10 cellular contexts compared by ENCODE assay signal in the genomic region with DNA sequence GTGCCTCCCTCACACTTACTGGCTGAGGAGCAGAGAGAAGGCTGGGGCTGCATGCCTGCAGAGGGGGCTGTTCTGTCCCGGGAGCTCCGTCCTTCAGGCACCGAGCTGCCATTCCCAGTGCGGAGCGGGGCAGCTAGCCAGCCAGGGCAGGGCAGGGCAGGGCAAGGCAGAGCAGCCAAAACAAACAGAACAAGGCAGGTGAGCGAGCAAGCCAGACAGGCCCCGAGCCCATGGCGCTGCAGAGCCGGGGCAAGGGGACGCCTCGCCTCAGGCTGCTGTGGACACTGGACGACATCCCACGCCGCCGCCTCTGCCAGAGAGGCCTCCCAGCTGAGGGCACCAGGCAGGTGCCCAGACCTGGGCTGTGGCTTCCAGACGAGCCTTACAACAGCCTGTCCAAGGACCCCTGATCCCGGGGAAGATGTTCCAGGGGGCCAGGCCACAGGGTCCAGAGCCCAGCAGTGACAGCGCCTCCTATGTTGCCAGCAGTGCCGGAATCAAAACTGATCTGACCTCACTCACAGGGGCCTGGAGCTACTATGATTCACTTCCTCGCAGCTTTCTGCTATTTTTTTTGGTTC. TPM values are rescaled to one million over a fixed set of nuclear protein-coding genes. Genes with fewer than 3 reads are reported as not detected.
DNase-seq lines count a peak whose midpoint lies in the region; ATAC-seq and TF ChIP-seq lines count a peak whose summit lies in the region.
"Had no signal": no experiment of that assay in that cellular context is flagged by ENCODE, and none has a peak within 500 bp of the region (broad histone marks: within the 10 kb centered on the region; RNA-seq: fewer than 3 reads in every experiment).

No MANE protein-coding gene starts in this region.

- intact Hi-C loops in heart right ventricle (cut with DNase I) = no loop called here
- intact Hi-C loops in activated T-helper 1 cell treated with anti-CD3 and anti-CD28 coated beads, Interleukin-12 subunit alpha, Interleukin-12 subunit beta, Interleukin-2, Interleukin-4 antibody, amounts not matched to agents 30 ng/mL and 10 ng/mL and 1 ng/mL, durations not matched to agents 14 hours and 24 hours and 36 hours (cut with micrococcal nuclease) = no loop called here

- TF ChIP-seq POLR2A in erythroblast (IDR thresholded peaks at IDR 0.05; ENCODE audit: low read length) = no peak

- peaks cover 0 to 80% (median 0%) of the 10 kb centered on the region in 9 donors for H3K36me3 ChIP-seq in heart right ventricle

- peaks cover 10% of the 10 kb centered on the region for H3K27me3 Mint-ChIP-seq in progenitor cell of endocrine pancreas
- H3K27me3 Mint-ChIP-seq in activated T-helper 1 cell treated with anti-CD3 and anti-CD28 coated beads, Interleukin-12 subunit alpha, Interleukin-12 subunit beta, Interleukin-2, Interleukin-4 antibody, amounts not matched to agents 30 ng/mL and 10 ng/mL and 1 ng/mL, durations not matched to agents 14 hours and 24 hours and 36 hours (ENCODE audit: insufficient read depth) = no peaks in the 10 kb centered on the region

- H3K9me3 ChIP-seq in heart right ventricle = no peaks in the 10 kb centered on the region

- WGBS in heart right ventricle, 2 donors = 75 to 83% methylated on average over 20 of the region's 20 CpGs

- ATAC-seq in heart right ventricle = peak in 7 of 8 donors; percentile 35 to 72 (median 44)
- ATAC-seq: CD8-positive, alpha-beta T cell had no signal

- no peaks in the 10 kb centered on the region for H3K9me3 Mint-ChIP-seq in progenitor cell of endocrine pancreas (ENCODE audit: low read depth)
- no peaks in the 10 kb centered on the region for H3K9me3 Mint-ChIP-seq in activated T-helper 1 cell treated with anti-CD3 and anti-CD28 coated beads, Interleukin-12 subunit alpha, Interleukin-12 subunit beta, Interleukin-2, Interleukin-4 antibody, amounts not matched to agents 30 ng/mL and 10 ng/mL and 1 ng/mL, durations not matched to agents 14 hours and 24 hours and 36 hours
- H3K9me3 Mint-ChIP-seq: CD8-positive, alpha-beta T cell had no signal

- peaks cover 6% of the 10 kb centered on the region for H3K4me1 Mint-ChIP-seq in progenitor cell of endocrine pancreas (ENCODE audit: low read depth)
- no peaks in the 10 kb centered on the region for H3K4me1 Mint-ChIP-seq in activated T-helper 1 cell treated with anti-CD3 and anti-CD28 coated beads, Interleukin-12 subunit alpha, Interleukin-12 subunit beta, Interleukin-2, Interleukin-4 antibody, amounts not matched to agents 30 ng/mL and 10 ng/mL and 1 ng/mL, durations not matched to agents 14 hours and 24 hours and 36 hours (ENCODE audit: low read depth)

- DNase-seq in ELR (ENCODE audit: low read depth) (peak; percentile 80), astrocyte of the hippocampus (ENCODE audit: low read depth, low spot score) (peak; percentile 30), heart right ventricle (peak in 1 of 2 donors; percentile 47), progenitor cell of endocrine pancreas (ENCODE audit: low spot score, unreplicated experiment) (no peak), A172 (ENCODE audit: low spot score) (no peak), NCI-H774 (lab: John Stamatoyannopoulos, UW) (no peak), erythroblast (lab: John Stamatoyannopoulos, UW) (no peak)
- no peak for DNase-seq in activated T-helper 1 cell treated with anti-CD3 and anti-CD28 coated beads, Interleukin-12 subunit alpha, Interleukin-12 subunit beta, Interleukin-2, Interleukin-4 antibody, amounts not matched to agents 30 ng/mL and 10 ng/mL and 1 ng/mL, durations not matched to agents 14 hours and 24 hours and 36 hours (ENCODE audit: low spot score)
- DNase-seq: CD8-positive, alpha-beta T cell; T-helper 1 cell had no signal

- no peak overlapping the region for H3K4me3 Mint-ChIP-seq in progenitor cell of endocrine pancreas (ENCODE audit: low read depth)
- no peak overlapping the region for H3K4me3 Mint-ChIP-seq in activated T-helper 1 cell treated with anti-CD3 and anti-CD28 coated beads, Interleukin-12 subunit alpha, Interleukin-12 subunit beta, Interleukin-2, Interleukin-4 antibody, amounts not matched to agents 30 ng/mL and 10 ng/mL and 1 ng/mL, durations not matched to agents 14 hours and 24 hours and 36 hours
- H3K4me3 Mint-ChIP-seq: CD8-positive, alpha-beta T cell had no signal

- peak in 3 of 9 donors; percentile 13 to 37 (median 23) for TF ChIP-seq CTCF in heart right ventricle (IDR thresholded peaks at IDR 0.05)
- peak; percentile 4 for TF ChIP-seq CTCF in progenitor cell of endocrine pancreas (IDR thresholded peaks at IDR 0.05; ENCODE audit: unreplicated experiment)

- peak overlapping the region in 3 of 10 donors; percentile 25 to 45 (median 31) for H3K27ac ChIP-seq in heart right ventricle

- no peak overlapping the region for H3K27ac Mint-ChIP-seq in progenitor cell of endocrine pancreas
- no peak overlapping the region for H3K27ac Mint-ChIP-seq in activated T-helper 1 cell treated with anti-CD3 and anti-CD28 coated beads, Interleukin-12 subunit alpha, Interleukin-12 subunit beta, Interleukin-2, Interleukin-4 antibody, amounts not matched to agents 30 ng/mL and 10 ng/mL and 1 ng/mL, durations not matched to agents 14 hours and 24 hours and 36 hours

- H3K36me3 Mint-ChIP-seq in progenitor cell of endocrine pancreas (ENCODE audit: insufficient read depth) = peaks cover 7% of the 10 kb centered on the region
- peaks cover 16% of the 10 kb centered on the region for H3K36me3 Mint-ChIP-seq in activated T-helper 1 cell treated with anti-CD3 and anti-CD28 coated beads, Interleukin-12 subunit alpha, Interleukin-12 subunit beta, Interleukin-2, Interleukin-4 antibody, amounts not matched to agents 30 ng/mL and 10 ng/mL and 1 ng/mL, durations not matched to agents 14 hours and 24 hours and 36 hours (ENCODE audit: low read depth)

- peaks cover 0 to 48% (median 16%) of the 10 kb centered on the region in 9 donors for H3K4me1 ChIP-seq in heart right ventricle

- no peak overlapping the region for H3K4me3 ChIP-seq in heart right ventricle

- no peaks in the 10 kb centered on the region for H3K27me3 ChIP-seq in heart right ventricle

RNA-seq across cellular contexts. Expression of a gene that starts 8.2 kb away (rescaled TPM):
- total RNA-seq in heart right ventricle = 10 to 100 TPM in 8 of 10 donors, 1 to 10 TPM in 2; 8.3 to 15.7 (median 11.5) TPM
- 10 to 100 TPM in 1 of 2 donors, 1 to 10 TPM in 1; 7.2 to 12.9 TPM for polyA plus RNA-seq in heart right ventricle
- 36.3 and 40.0 TPM in 2 replicates for total RNA-seq in progenitor cell of endocrine pancreas
- total RNA-seq in activated T-helper 1 cell treated with anti-CD3 and anti-CD28 coated beads, Interleukin-12 subunit alpha, Interleukin-12 subunit beta, Interleukin-2, Interleukin-4 antibody, amounts not matched to agents 30 ng/mL and 10 ng/mL and 1 ng/mL, durations not matched to agents 14 hours and 24 hours and 36 hours = 51.7 and 53.2 TPM in 2 replicates
- total RNA-seq in A172 (2014; rRNA removed; shearing (Covaris generic)) = 12.2 and 13.5 TPM in 2 replicates

RNA-seq across cellular contexts. Expression of a gene that starts 34.2 kb away (rescaled TPM):
- total RNA-seq in heart right ventricle (10 to 100 TPM; 35.2 to 72.5 (median 43.5) TPM), progenitor cell of endocrine pancreas (122 and 144 TPM in 2 replicates)
- polyA plus RNA-seq in heart right ventricle = 100 to 1,000 TPM in 1 of 2 donors, 10 to 100 TPM in 1; 64.1 to 139 TPM
- 54.2 and 56.3 TPM in 2 replicates for total RNA-seq in activated T-helper 1 cell treated with anti-CD3 and anti-CD28 coated beads, Interleukin-12 subunit alpha, Interleukin-12 subunit beta, Interleukin-2, Interleukin-4 antibody, amounts not matched to agents 30 ng/mL and 10 ng/mL and 1 ng/mL, durations not matched to agents 14 hours and 24 hours and 36 hours
- total RNA-seq in A172 (2014; rRNA removed; shearing (Covaris generic)) = 32.3 and 47.9 TPM in 2 replicates

RNA-seq across cellular contexts. Expression of a gene that starts 37.8 kb away (rescaled TPM):
- total RNA-seq in heart right ventricle (10 to 100 TPM; 18.6 to 31.4 (median 21.5) TPM), progenitor cell of endocrine pancreas (36.0 and 38.8 TPM in 2 replicates)
- 10 to 100 TPM; 48.2 to 82.1 TPM for polyA plus RNA-seq in heart right ventricle
- 30.9 and 33.5 TPM in 2 replicates for total RNA-seq in activated T-helper 1 cell treated with anti-CD3 and anti-CD28 coated beads, Interleukin-12 subunit alpha, Interleukin-12 subunit beta, Interleukin-2, Interleukin-4 antibody, amounts not matched to agents 30 ng/mL and 10 ng/mL and 1 ng/mL, durations not matched to agents 14 hours and 24 hours and 36 hours
- total RNA-seq in A172 (2014; rRNA removed; shearing (Covaris generic)) = 77.6 and 90.0 TPM in 2 replicates

RNA-seq across cellular contexts. Expression of a gene that starts 54.8 kb away (rescaled TPM):
- total RNA-seq in heart right ventricle = 10 to 100 TPM in 9 of 10 donors, 1 to 10 TPM in 1; 9.4 to 16.7 (median 12.7) TPM
- polyA plus RNA-seq in heart right ventricle = 1 to 10 TPM; 8.5 to 9.9 TPM
- 20.8 and 24.5 TPM in 2 replicates for total RNA-seq in progenitor cell of endocrine pancreas
- total RNA-seq in activated T-helper 1 cell treated with anti-CD3 and anti-CD28 coated beads, Interleukin-12 subunit alpha, Interleukin-12 subunit beta, Interleukin-2, Interleukin-4 antibody, amounts not matched to agents 30 ng/mL and 10 ng/mL and 1 ng/mL, durations not matched to agents 14 hours and 24 hours and 36 hours = 15.9 and 18.7 TPM in 2 replicates
- 36.6 and 38.5 TPM in 2 replicates for total RNA-seq in A172 (2014; rRNA removed; shearing (Covaris generic))

Comparison
In these comparisons a context has a peak if more than half of its experiments do, and no peak if none do; other contexts are left out.
1. DNase-seq: peak in ELR (single experiment) and astrocyte of the hippocampus (single experiment); none in progenitor cell of endocrine pancreas (single experiment), activated T-helper 1 cell treated with anti-CD3 and anti-CD28 coated beads, Interleukin-12 subunit alpha, Interleukin-12 subunit beta, Interleukin-2, Interleukin-4 antibody, amounts not matched to agents 30 ng/mL and 10 ng/mL and 1 ng/mL, durations not matched to agents 14 hours and 24 hours and 36 hours (single experiment), A172 (single experiment), NCI-H774 (single experiment) and erythroblast (0 of 2).